In the genomic region with DNA sequence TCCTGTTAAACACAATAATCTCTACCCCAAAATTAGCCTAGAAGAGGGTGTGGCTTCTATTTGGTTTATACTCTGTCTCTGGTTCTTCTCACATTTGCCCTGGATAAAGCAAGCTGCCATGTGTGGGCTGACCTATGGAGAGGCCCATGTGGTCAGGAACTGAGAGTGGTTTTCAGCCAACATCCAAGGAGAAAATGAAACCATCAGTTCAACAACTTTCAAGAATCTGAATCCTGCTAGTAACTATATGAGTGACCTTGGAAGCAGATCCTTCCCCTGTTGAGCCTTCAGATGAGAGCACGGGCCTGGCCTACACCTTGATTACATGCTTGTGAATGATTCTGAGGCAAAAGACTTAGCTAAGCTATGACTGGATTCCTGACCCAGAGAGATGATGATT, we compare ENCODE assay signal across 13 cellular contexts.
"Had no signal": no experiment of that assay in that cellular context is flagged by ENCODE, and none has a peak within 500 bp of the region (broad histone marks: within the 10 kb centered on the region; RNA-seq: fewer than 3 reads in every experiment).

No MANE protein-coding gene starts in this region.

- ATAC-seq: activated naive CD8-positive, alpha-beta T cell treated with anti-CD3 and anti-CD28 coated beads, Interleukin-2, amount 50 U/mL, for 24 hours; left cardiac atrium; naive thymus-derived CD4-positive, alpha-beta T cell; right cardiac atrium had no signal

- H3K27me3 Mint-ChIP-seq: type B pancreatic cell had no signal

- H3K36me3 Mint-ChIP-seq: type B pancreatic cell had no signal

- DNase-seq: activated naive CD4-positive, alpha-beta T cell treated with Interleukin-2 at 50 U/mL for 16 hours; activated naive CD8-positive, alpha-beta T cell treated with anti-CD3 and anti-CD28 coated beads, Interleukin-2, amount 50 U/mL, for 24 hours; central memory CD4-positive, alpha-beta T cell; left cardiac atrium; naive thymus-derived CD4-positive, alpha-beta T cell; nucleus accumbens; right cardiac atrium; small intestine; T-helper 2 cell had no signal

- H3K27ac Mint-ChIP-seq: activated naive CD8-positive, alpha-beta T cell treated with anti-CD3 and anti-CD28 coated beads, Interleukin-2, amount 50 U/mL, for 24 hours; activated T-helper 1 cell treated with anti-CD3 and anti-CD28 coated beads, Interleukin-12 subunit alpha, Interleukin-12 subunit beta, Interleukin-2, Interleukin-4 antibody, amounts not matched to agents 30 ng/mL and 10 ng/mL and 1 ng/mL, durations not matched to agents 14 hours and 24 hours and 36 hours; type B pancreatic cell had no signal

- H3K4me3 Mint-ChIP-seq: activated naive CD8-positive, alpha-beta T cell treated with anti-CD3 and anti-CD28 coated beads, Interleukin-2, amount 50 U/mL, for 24 hours; activated T-helper 1 cell treated with anti-CD3 and anti-CD28 coated beads, Interleukin-12 subunit alpha, Interleukin-12 subunit beta, Interleukin-2, Interleukin-4 antibody, amounts not matched to agents 30 ng/mL and 10 ng/mL and 1 ng/mL, durations not matched to agents 14 hours and 24 hours and 36 hours; type B pancreatic cell had no signal

- H3K9me3 Mint-ChIP-seq: activated naive CD8-positive, alpha-beta T cell treated with anti-CD3 and anti-CD28 coated beads, Interleukin-2, amount 50 U/mL, for 24 hours had no signal

- H3K4me3 ChIP-seq: lung, SK-N-MC had no signal

- H3K27ac ChIP-seq: SK-N-MC had no signal
